ENCODE assay signal across 22 cellular contexts in the genomic region with DNA sequence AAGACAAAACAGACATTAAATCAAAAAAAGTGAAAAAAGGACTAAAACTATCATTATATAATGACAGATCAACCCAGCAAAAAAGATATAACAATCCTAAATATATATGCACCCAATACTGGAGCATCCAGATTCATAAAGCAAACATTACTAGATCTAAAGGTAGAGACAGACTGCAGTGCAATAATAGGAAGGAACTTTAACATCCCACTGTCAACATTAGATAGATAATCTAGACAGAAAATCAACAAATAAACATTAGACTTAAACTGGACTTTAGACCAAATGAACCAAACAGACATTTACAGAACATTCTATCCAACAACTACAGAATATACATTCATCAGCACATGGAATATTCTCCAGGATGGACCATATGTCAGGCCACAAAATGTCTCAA. TPM values are rescaled to one million over a fixed set of nuclear protein-coding genes. Genes with fewer than 3 reads are reported as not detected.
DNase-seq lines count a peak whose midpoint lies in the region; ATAC-seq, FAIRE-seq and TF ChIP-seq lines count a peak whose summit lies in the region.
"Had no signal": no experiment of that assay in that cellular context is flagged by ENCODE, and none has a peak within 500 bp of the region (broad histone marks: within the 10 kb centered on the region; RNA-seq: fewer than 3 reads in every experiment).

No MANE protein-coding gene starts in this region.

- no peak for TF ChIP-seq POLR2A in gastrocnemius medialis (IDR thresholded peaks at IDR 0.05)
- no peak for TF ChIP-seq POLR2A in tibial nerve (IDR thresholded peaks at IDR 0.05)

- H3K36me3 ChIP-seq in astrocyte (ENCODE audit: insufficient read depth, low read length) (no peaks in the 10 kb centered on the region), liver (ENCODE audit: control insufficient read depth in 4 of 4, insufficient read depth in 3 of 4, low read depth in 1 of 4, low read length in 3 of 4) (no peaks in the 10 kb centered on the region), pancreas (no peaks in the 10 kb centered on the region), gastrocnemius medialis (no peaks in the 10 kb centered on the region), tibial nerve (no peaks in the 10 kb centered on the region)
- H3K36me3 ChIP-seq: BLaER1 treated with 17β-estradiol and CSF1 and Interleukin-3, amounts not matched to agents 10 nM and 100 nM had no signal

- H3K4me1 Mint-ChIP-seq in astrocyte (ENCODE audit: low read depth, unreplicated experiment) = no peaks in the 10 kb centered on the region
- H3K4me1 Mint-ChIP-seq: B cell had no signal

- no peak overlapping the region for H3K27ac Mint-ChIP-seq in astrocyte (ENCODE audit: unreplicated experiment)
- H3K27ac Mint-ChIP-seq: B cell; CD4-positive, alpha-beta T cell; CD8-positive, alpha-beta T cell had no signal

- no peak overlapping the region for H2AFZ ChIP-seq in astrocyte (ENCODE audit: low read depth, low read length)

- H3K4me1 ChIP-seq in astrocyte (ENCODE audit: insufficient read depth, low read length) (no peaks in the 10 kb centered on the region), liver (ENCODE audit: control insufficient read depth in 4 of 4, insufficient read depth in 4 of 4, low read length in 3 of 4) (peaks cover 0 to 4% (median 1%) of the 10 kb centered on the region in 4 donors), pancreas (no peaks in the 10 kb centered on the region), gastrocnemius medialis (no peaks in the 10 kb centered on the region), tibial nerve (no peaks in the 10 kb centered on the region)
- H3K4me1 ChIP-seq: A549; BLaER1 treated with 17β-estradiol and CSF1 and Interleukin-3, amounts not matched to agents 10 nM and 100 nM; Caco-2 had no signal

- no peak for TF ChIP-seq EP300 in tibial nerve (IDR thresholded peaks at IDR 0.05)

- in situ Hi-C loops in gastrocnemius medialis (cut with MboI; ENCODE audit: low sequenced_read_pairs in 4 of 4) = no loop called here

- H3K4me3 Mint-ChIP-seq in astrocyte (ENCODE audit: unreplicated experiment) = no peak overlapping the region
- H3K4me3 Mint-ChIP-seq: B cell; CD4-positive, alpha-beta T cell; CD8-positive, alpha-beta T cell had no signal

- H3K79me2 ChIP-seq in astrocyte (ENCODE audit: insufficient read depth, low read length) = no peaks in the 10 kb centered on the region

- H3K4me3 ChIP-seq in astrocyte (ENCODE audit: insufficient read depth, low read depth, low read length) (no peak overlapping the region), liver (ENCODE audit: low read depth in 1 of 3, low read length in 3 of 3) (no peak overlapping the region), pancreas (no peak overlapping the region), gastrocnemius medialis (no peak overlapping the region), tibial nerve (no peak overlapping the region)
- H3K4me3 ChIP-seq: A549; BLaER1 treated with 17β-estradiol and CSF1 and Interleukin-3, amounts not matched to agents 10 nM and 100 nM had no signal

- H3K4me2 ChIP-seq in astrocyte (ENCODE audit: low read length) = no peak overlapping the region
- H3K4me2 ChIP-seq: A549; BLaER1 treated with 17β-estradiol and CSF1 and Interleukin-3, amounts not matched to agents 10 nM and 100 nM had no signal

- H3K9ac ChIP-seq in astrocyte (ENCODE audit: low read length) (no peak overlapping the region), liver (ENCODE audit: low read depth in 1 of 2, low read length in 2 of 2) (no peak overlapping the region)
- H3K9ac ChIP-seq: BLaER1 treated with 17β-estradiol and CSF1 and Interleukin-3, amounts not matched to agents 10 nM and 100 nM had no signal

- no peak for DNase-seq in astrocyte (ENCODE audit: low read depth)
- DNase-seq in pancreas = no peak
- no peak for DNase-seq in gastrocnemius medialis
- DNase-seq in tibial nerve (ENCODE audit: low spot score in 2 of 2) = no peak
- DNase-seq: AML-193; Caco-2; Calu3; CD4-positive, alpha-beta T cell; CD8-positive, alpha-beta T cell; DMS79 treated with DMSO at 0.1 percent for 48 hours; GF-D8 had no signal

- intact Hi-C loops in pancreas (cut with DNase I) (no loop called here), gastrocnemius medialis (cut with DNase I; ENCODE audit: low total_unique reads) (no loop called here)

- no peaks in the 10 kb centered on the region for H4K20me1 ChIP-seq in astrocyte (ENCODE audit: insufficient read depth, low read length)
- H4K20me1 ChIP-seq: BLaER1 treated with 17β-estradiol and CSF1 and Interleukin-3, amounts not matched to agents 10 nM and 100 nM had no signal

- TF ChIP-seq RAD21 in liver (IDR thresholded peaks at IDR 0.05) = no peak

- no peak for TF ChIP-seq CTCF in astrocyte (IDR thresholded peaks at IDR 0.05; ENCODE audit: insufficient read depth, low read depth, low read length)
- TF ChIP-seq CTCF in liver (IDR thresholded peaks at IDR 0.05; ENCODE audit: low read depth, low read length, missing input control) = no peak
- no peak for TF ChIP-seq CTCF in pancreas (IDR thresholded peaks at IDR 0.05)
- TF ChIP-seq CTCF in gastrocnemius medialis (IDR thresholded peaks at IDR 0.05 in 4 of 5, conservative IDR thresholded peaks at IDR 0.05 in 1 of 5) = no peak
- no peak for TF ChIP-seq CTCF in tibial nerve (IDR thresholded peaks at IDR 0.05)

- H3K36me3 Mint-ChIP-seq in astrocyte (ENCODE audit: low read depth, unreplicated experiment) = no peaks in the 10 kb centered on the region
- H3K36me3 Mint-ChIP-seq: CD8-positive, alpha-beta T cell had no signal

- no peaks in the 10 kb centered on the region for H3K9me3 ChIP-seq in astrocyte (ENCODE audit: insufficient read depth, low read depth, low read length)
- H3K9me3 ChIP-seq in liver (ENCODE audit: control insufficient read depth in 4 of 4, low read length in 3 of 4) = no peaks in the 10 kb centered on the region
- H3K9me3 ChIP-seq in pancreas = no peaks in the 10 kb centered on the region
- no peaks in the 10 kb centered on the region for H3K9me3 ChIP-seq in gastrocnemius medialis
- no peaks in the 10 kb centered on the region for H3K9me3 ChIP-seq in tibial nerve
- H3K9me3 ChIP-seq: A549; BLaER1 treated with 17β-estradiol and CSF1 and Interleukin-3, amounts not matched to agents 10 nM and 100 nM; Caco-2 had no signal

- H3K9me3 Mint-ChIP-seq in astrocyte (ENCODE audit: unreplicated experiment) = no peaks in the 10 kb centered on the region
- H3K9me3 Mint-ChIP-seq: CD4-positive, alpha-beta T cell; CD8-positive, alpha-beta T cell had no signal

- H3K27me3 Mint-ChIP-seq in astrocyte (ENCODE audit: low read depth, unreplicated experiment) = no peaks in the 10 kb centered on the region
- H3K27me3 Mint-ChIP-seq: B cell; CD4-positive, alpha-beta T cell had no signal

- ATAC-seq in pancreas = no peak
- no peak for ATAC-seq in gastrocnemius medialis
- ATAC-seq: A549; CD8-positive, alpha-beta T cell had no signal

- H3K27ac ChIP-seq in astrocyte (ENCODE audit: low read depth, low read length) (no peak overlapping the region), liver (ENCODE audit: low read depth in 1 of 2, low read length in 2 of 2) (no peak overlapping the region), pancreas (no peak overlapping the region), gastrocnemius medialis (no peak overlapping the region), tibial nerve (no peak overlapping the region)
- H3K27ac ChIP-seq: 22Rv1; A549; BLaER1 treated with 17β-estradiol and CSF1 and Interleukin-3, amounts not matched to agents 10 nM and 100 nM; C4-2B had no signal

- H3K27me3 ChIP-seq in astrocyte (ENCODE audit: insufficient read depth, low read length) (no peaks in the 10 kb centered on the region), liver (ENCODE audit: control insufficient read depth in 4 of 4, insufficient read depth in 4 of 4, low read length in 3 of 4) (no peaks in the 10 kb centered on the region), pancreas (no peaks in the 10 kb centered on the region), gastrocnemius medialis (no peaks in the 10 kb centered on the region), tibial nerve (no peaks in the 10 kb centered on the region)

- FAIRE-seq in astrocyte (lab: Jason Lieb, UNC) (peak; percentile 54), pancreas (lab: Jason Lieb, UNC) (peak; percentile 49)
- FAIRE-seq: A549, D721Med, G401.6, GM12891, GM19239 had no signal

TF ChIP-seq in liver, 16 proteins besides CTCF, POLR2A, EP300 and RAD21:
- no peak for TF ChIP-seq NR2F2 (IDR thresholded peaks at IDR 0.05)
- peak; percentile 27 for TF ChIP-seq SP1 (IDR thresholded peaks at IDR 0.05)
- no peak for TF ChIP-seq FOXA2 (IDR thresholded peaks at IDR 0.05)
- TF ChIP-seq JUND (IDR thresholded peaks at IDR 0.05) = no peak
- TF ChIP-seq, protein P1, sequence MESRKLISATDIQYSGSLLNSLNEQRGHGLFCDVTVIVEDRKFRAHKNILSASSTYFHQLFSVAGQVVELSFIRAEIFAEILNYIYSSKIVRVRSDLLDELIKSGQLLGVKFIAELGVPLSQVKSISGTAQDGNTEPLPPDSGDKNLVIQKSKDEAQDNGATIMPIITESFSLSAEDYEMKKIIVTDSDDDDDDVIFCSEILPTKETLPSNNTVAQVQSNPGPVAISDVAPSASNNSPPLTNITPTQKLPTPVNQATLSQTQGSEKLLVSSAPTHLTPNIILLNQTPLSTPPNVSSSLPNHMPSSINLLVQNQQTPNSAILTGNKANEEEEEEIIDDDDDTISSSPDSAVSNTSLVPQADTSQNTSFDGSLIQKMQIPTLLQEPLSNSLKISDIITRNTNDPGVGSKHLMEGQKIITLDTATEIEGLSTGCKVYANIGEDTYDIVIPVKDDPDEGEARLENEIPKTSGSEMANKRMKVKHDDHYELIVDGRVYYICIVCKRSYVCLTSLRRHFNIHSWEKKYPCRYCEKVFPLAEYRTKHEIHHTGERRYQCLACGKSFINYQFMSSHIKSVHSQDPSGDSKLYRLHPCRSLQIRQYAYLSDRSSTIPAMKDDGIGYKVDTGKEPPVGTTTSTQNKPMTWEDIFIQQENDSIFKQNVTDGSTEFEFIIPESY (IDR thresholded peaks at IDR 0.05) = no peak
- TF ChIP-seq, protein P2, sequence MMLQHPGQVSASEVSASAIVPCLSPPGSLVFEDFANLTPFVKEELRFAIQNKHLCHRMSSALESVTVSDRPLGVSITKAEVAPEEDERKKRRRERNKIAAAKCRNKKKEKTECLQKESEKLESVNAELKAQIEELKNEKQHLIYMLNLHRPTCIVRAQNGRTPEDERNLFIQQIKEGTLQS (IDR thresholded peaks at IDR 0.05) = no peak
- peak; percentile 39 to 63 for TF ChIP-seq HNF4A (conservative IDR thresholded peaks at IDR 0.05)

RNA-seq across cellular contexts. Expression of a gene that starts 29.5 kb away (rescaled TPM):
- total RNA-seq in astrocyte = 1.5 and 2.0 TPM in 2 replicates
- under 1 TPM; 0.17 to 0.75 TPM for total RNA-seq in liver
- under 1 TPM in 1 of 2 donors, not detected in 1; 0.07 TPM for polyA plus RNA-seq in liver
- total RNA-seq in pancreas = 1 to 10 TPM in 5 of 6 donors, under 1 TPM in 1; 1.00 to 2.1 (median 1.2) TPM
- 1 to 10 TPM; 1.2 to 3.7 TPM for polyA plus RNA-seq in pancreas
- total RNA-seq in gastrocnemius medialis = under 1 TPM in 1 of 4 donors, not detected in 3; 0.13 TPM
- 1 to 10 TPM in 1 of 4 donors, under 1 TPM in 3; 0.22 to 1.8 (median 0.87) TPM for total RNA-seq in tibial nerve

RNA-seq across cellular contexts. Expression of a gene that starts 40.6 kb away (rescaled TPM):
- total RNA-seq in astrocyte (0.27 TPM in 1 of 2 replicates, not detected in the other), liver (10 to 100 TPM in 1 of 2 donors, 1 to 10 TPM in 1; 3.4 to 15.5 TPM), pancreas (1 to 10 TPM; 1.1 to 7.5 (median 2.2) TPM), gastrocnemius medialis (10 to 100 TPM in 1 of 4 donors, 1 to 10 TPM in 3; 4.5 to 13.3 (median 7.7) TPM), tibial nerve (10 to 100 TPM; 12.0 to 21.6 (median 18.3) TPM)
- polyA plus RNA-seq in liver (1 to 10 TPM; 2.0 to 3.3 TPM), pancreas (1 to 10 TPM; 2.2 to 3.3 TPM)
- total RNA-seq: Caco-2; CD8-positive, alpha-beta T cell had no signal
- polyA plus RNA-seq: BJ had no signal
